In the genomic region with DNA sequence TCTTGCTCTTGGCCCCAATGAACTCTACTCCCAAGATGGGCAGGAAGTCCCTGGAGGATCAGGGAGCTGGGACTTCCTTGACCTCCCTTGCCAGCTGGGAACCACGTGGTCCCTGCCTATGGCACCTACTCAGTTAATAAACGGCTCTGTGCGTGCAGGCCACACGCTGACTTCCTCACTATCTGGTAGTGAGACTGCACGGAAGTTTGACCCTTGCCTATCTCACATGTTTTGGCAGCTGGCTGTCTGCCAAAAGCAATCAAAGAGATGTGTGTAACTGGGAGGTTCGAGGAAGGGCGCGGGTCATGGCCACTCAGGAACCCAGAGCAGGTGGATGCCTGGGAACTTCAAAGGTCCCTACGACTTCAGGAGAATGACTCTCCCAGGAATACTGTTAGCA, we compare ENCODE assay signal across 1 cellular context.
A peak's percentile ranks its signal among the peaks of the same experiment; 100 is the strongest.
TF ChIP-seq lines count a peak whose summit lies in the region.

No MANE protein-coding gene starts in this region.

TF ChIP-seq in HepG2, 621 proteins besides CTCF, POLR2A, EP300 and RAD21 (continued from another document and continues in another):
- TF ChIP-seq, protein P1, sequence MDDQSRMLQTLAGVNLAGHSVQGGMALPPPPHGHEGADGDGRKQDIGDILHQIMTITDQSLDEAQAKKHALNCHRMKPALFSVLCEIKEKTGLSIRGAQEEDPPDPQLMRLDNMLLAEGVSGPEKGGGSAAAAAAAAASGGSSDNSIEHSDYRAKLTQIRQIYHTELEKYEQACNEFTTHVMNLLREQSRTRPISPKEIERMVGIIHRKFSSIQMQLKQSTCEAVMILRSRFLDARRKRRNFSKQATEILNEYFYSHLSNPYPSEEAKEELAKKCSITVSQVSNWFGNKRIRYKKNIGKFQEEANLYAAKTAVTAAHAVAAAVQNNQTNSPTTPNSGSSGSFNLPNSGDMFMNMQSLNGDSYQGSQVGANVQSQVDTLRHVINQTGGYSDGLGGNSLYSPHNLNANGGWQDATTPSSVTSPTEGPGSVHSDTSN (CRISPR knock-in tag; IDR thresholded peaks at IDR 0.05; ENCODE audit: borderline replicate concordance), result no peak
- TF ChIP-seq HNRNPUL1 (IDR thresholded peaks at IDR 0.05; ENCODE audit: low read depth, low read length) (no peak), ZNF17 (CRISPR knock-in tag; IDR thresholded peaks at IDR 0.05) (no peak), ZNF605 (CRISPR knock-in tag; IDR thresholded peaks at IDR 0.05) (no peak; the same call in 1 of the 2 replicates), PHF5A (CRISPR knock-in tag; IDR thresholded peaks at IDR 0.05; ENCODE audit: low read depth, unreplicated experiment) (peak; percentile 53), CENPX (CRISPR knock-in tag; IDR thresholded peaks at IDR 0.05) (no peak), ZNF124 (CRISPR knock-in tag; IDR thresholded peaks at IDR 0.05) (no peak), NFE2 (CRISPR knock-in tag; IDR thresholded peaks at IDR 0.05) (no peak), NFIC (IDR thresholded peaks at IDR 0.05; ENCODE audit: low read length) (peak; percentile 95), ZNF772 (CRISPR knock-in tag; IDR thresholded peaks at IDR 0.05) (no peak), CENPT (CRISPR knock-in tag; IDR thresholded peaks at IDR 0.05; ENCODE audit: low read depth) (no peak), BORCS8-MEF2B (CRISPR knock-in tag; IDR thresholded peaks at IDR 0.05) (0 out of 2 replicates have a peak, but pooled peaks have one; percentile 38), ZNF543 (CRISPR knock-in tag; IDR thresholded peaks at IDR 0.05) (no peak), RORA (CRISPR knock-in tag; IDR thresholded peaks at IDR 0.05) (no peak), ZNF614 (CRISPR knock-in tag; IDR thresholded peaks at IDR 0.05; ENCODE audit: borderline replicate concordance) (no peak), ZBTB21 (CRISPR knock-in tag; IDR thresholded peaks at IDR 0.05) (no peak), SNRNP70 (IDR thresholded peaks at IDR 0.05; ENCODE audit: low read depth, low read length) (no peak), ARHGAP35 (CRISPR knock-in tag; IDR thresholded peaks at IDR 0.05; ENCODE audit: borderline replicate concordance) (no peak), HNF4G (IDR thresholded peaks at IDR 0.05; ENCODE audit: borderline replicate concordance, low read depth, low read length) (0 out of 2 replicates have a peak, but pooled peaks have one; percentile 43), HNF4G (CRISPR knock-in tag; IDR thresholded peaks at IDR 0.05; ENCODE audit: borderline replicate concordance, low read depth) (peak; percentile 78; the same call in 1 of the 2 replicates), ZNF282 (IDR thresholded peaks at IDR 0.05; ENCODE audit: partially characterized antibody) (no peak), ZBTB1 (CRISPR knock-in tag; IDR thresholded peaks at IDR 0.05; ENCODE audit: borderline replicate concordance) (no peak), ZNF496 (CRISPR knock-in tag; IDR thresholded peaks at IDR 0.05; ENCODE audit: insufficient replicate concordance) (no peak), MIER3 (CRISPR knock-in tag; IDR thresholded peaks at IDR 0.05; ENCODE audit: borderline replicate concordance) (peak; percentile 75; the same call in 1 of the 2 replicates), ZNF556 (CRISPR knock-in tag; IDR thresholded peaks at IDR 0.05; ENCODE audit: borderline replicate concordance) (no peak), ZNF138 (CRISPR knock-in tag; IDR thresholded peaks at IDR 0.05; ENCODE audit: low read depth) (no peak), ATF1 (CRISPR knock-in tag; IDR thresholded peaks at IDR 0.05) (no peak), ZNF256 (CRISPR knock-in tag; conservative IDR thresholded peaks at IDR 0.05) (no peak), RBAK (CRISPR knock-in tag; IDR thresholded peaks at IDR 0.05) (no peak), KLF11 (CRISPR knock-in tag; IDR thresholded peaks at IDR 0.05) (no peak), KMT2B (CRISPR knock-in tag; IDR thresholded peaks at IDR 0.05) (no peak), KLF16 (CRISPR knock-in tag; IDR thresholded peaks at IDR 0.05) (no peak), PCBP2 (optimal IDR thresholded peaks at IDR 0.05; ENCODE audit: low read depth, low read length, poor library complexity, severe bottlenecking) (no peak)
- TF ChIP-seq, protein P2, sequence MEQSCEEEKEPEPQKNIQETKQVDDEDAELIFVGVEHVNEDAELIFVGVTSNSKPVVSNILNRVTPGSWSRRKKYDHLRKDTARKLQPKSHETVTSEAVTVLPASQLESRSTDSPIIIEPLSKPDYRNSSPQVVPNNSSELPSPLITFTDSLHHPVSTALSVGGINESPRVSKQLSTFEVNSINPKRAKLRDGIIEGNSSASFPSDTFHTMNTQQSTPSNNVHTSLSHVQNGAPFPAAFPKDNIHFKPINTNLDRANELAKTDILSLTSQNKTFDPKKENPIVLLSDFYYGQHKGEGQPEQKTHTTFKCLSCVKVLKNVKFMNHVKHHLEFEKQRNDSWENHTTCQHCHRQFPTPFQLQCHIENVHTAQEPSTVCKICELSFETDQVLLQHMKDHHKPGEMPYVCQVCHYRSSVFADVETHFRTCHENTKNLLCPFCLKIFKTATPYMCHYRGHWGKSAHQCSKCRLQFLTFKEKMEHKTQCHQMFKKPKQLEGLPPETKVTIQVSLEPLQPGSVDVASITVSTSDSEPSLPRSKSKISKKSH (CRISPR knock-in tag; IDR thresholded peaks at IDR 0.05; ENCODE audit: borderline replicate concordance), result no peak
- TF ChIP-seq, protein P3, sequence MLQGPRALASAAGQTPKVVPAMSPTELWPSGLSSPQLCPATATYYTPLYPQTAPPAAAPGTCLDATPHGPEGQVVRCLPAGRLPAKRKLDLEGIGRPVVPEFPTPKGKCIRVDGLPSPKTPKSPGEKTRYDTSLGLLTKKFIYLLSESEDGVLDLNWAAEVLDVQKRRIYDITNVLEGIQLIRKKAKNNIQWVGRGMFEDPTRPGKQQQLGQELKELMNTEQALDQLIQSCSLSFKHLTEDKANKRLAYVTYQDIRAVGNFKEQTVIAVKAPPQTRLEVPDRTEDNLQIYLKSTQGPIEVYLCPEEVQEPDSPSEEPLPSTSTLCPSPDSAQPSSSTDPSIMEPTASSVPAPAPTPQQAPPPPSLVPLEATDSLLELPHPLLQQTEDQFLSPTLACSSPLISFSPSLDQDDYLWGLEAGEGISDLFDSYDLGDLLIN (CRISPR knock-in tag; IDR thresholded peaks at IDR 0.05; ENCODE audit: borderline replicate concordance), result no peak
- TF ChIP-seq, protein P4, sequence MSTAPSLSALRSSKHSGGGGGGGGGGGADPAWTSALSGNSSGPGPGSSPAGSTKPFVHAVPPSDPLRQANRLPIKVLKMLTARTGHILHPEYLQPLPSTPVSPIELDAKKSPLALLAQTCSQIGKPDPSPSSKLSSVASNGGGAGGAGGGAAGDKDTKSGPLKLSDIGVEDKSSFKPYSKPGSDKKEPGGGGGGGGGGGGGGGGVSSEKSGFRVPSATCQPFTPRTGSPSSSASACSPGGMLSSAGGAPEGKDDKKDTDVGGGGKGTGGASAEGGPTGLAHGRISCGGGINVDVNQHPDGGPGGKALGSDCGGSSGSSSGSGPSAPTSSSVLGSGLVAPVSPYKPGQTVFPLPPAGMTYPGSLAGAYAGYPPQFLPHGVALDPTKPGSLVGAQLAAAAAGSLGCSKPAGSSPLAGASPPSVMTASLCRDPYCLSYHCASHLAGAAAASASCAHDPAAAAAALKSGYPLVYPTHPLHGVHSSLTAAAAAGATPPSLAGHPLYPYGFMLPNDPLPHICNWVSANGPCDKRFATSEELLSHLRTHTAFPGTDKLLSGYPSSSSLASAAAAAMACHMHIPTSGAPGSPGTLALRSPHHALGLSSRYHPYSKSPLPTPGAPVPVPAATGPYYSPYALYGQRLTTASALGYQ (CRISPR knock-in tag; IDR thresholded peaks at IDR 0.05), result peak; percentile 74; the same call in 1 of the 2 replicates
- TF ChIP-seq, protein P5, sequence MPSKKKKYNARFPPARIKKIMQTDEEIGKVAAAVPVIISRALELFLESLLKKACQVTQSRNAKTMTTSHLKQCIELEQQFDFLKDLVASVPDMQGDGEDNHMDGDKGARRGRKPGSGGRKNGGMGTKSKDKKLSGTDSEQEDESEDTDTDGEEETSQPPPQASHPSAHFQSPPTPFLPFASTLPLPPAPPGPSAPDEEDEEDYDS (CRISPR knock-in tag; IDR thresholded peaks at IDR 0.05), result no peak
- TF ChIP-seq, protein P6, sequence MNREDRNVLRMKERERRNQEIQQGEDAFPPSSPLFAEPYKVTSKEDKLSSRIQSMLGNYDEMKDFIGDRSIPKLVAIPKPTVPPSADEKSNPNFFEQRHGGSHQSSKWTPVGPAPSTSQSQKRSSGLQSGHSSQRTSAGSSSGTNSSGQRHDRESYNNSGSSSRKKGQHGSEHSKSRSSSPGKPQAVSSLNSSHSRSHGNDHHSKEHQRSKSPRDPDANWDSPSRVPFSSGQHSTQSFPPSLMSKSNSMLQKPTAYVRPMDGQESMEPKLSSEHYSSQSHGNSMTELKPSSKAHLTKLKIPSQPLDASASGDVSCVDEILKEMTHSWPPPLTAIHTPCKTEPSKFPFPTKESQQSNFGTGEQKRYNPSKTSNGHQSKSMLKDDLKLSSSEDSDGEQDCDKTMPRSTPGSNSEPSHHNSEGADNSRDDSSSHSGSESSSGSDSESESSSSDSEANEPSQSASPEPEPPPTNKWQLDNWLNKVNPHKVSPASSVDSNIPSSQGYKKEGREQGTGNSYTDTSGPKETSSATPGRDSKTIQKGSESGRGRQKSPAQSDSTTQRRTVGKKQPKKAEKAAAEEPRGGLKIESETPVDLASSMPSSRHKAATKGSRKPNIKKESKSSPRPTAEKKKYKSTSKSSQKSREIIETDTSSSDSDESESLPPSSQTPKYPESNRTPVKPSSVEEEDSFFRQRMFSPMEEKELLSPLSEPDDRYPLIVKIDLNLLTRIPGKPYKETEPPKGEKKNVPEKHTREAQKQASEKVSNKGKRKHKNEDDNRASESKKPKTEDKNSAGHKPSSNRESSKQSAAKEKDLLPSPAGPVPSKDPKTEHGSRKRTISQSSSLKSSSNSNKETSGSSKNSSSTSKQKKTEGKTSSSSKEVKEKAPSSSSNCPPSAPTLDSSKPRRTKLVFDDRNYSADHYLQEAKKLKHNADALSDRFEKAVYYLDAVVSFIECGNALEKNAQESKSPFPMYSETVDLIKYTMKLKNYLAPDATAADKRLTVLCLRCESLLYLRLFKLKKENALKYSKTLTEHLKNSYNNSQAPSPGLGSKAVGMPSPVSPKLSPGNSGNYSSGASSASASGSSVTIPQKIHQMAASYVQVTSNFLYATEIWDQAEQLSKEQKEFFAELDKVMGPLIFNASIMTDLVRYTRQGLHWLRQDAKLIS (CRISPR knock-in tag; IDR thresholded peaks at IDR 0.05), result no peak
- TF ChIP-seq, protein P7, sequence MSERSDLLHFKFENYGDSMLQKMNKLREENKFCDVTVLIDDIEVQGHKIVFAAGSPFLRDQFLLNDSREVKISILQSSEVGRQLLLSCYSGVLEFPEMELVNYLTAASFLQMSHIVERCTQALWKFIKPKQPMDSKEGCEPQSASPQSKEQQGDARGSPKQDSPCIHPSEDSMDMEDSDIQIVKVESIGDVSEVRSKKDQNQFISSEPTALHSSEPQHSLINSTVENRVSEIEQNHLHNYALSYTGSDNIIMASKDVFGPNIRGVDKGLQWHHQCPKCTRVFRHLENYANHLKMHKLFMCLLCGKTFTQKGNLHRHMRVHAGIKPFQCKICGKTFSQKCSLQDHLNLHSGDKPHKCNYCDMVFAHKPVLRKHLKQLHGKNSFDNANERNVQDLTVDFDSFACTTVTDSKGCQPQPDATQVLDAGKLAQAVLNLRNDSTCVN (CRISPR knock-in tag; IDR thresholded peaks at IDR 0.05; ENCODE audit: borderline replicate concordance), result no peak
- TF ChIP-seq, protein P8, sequence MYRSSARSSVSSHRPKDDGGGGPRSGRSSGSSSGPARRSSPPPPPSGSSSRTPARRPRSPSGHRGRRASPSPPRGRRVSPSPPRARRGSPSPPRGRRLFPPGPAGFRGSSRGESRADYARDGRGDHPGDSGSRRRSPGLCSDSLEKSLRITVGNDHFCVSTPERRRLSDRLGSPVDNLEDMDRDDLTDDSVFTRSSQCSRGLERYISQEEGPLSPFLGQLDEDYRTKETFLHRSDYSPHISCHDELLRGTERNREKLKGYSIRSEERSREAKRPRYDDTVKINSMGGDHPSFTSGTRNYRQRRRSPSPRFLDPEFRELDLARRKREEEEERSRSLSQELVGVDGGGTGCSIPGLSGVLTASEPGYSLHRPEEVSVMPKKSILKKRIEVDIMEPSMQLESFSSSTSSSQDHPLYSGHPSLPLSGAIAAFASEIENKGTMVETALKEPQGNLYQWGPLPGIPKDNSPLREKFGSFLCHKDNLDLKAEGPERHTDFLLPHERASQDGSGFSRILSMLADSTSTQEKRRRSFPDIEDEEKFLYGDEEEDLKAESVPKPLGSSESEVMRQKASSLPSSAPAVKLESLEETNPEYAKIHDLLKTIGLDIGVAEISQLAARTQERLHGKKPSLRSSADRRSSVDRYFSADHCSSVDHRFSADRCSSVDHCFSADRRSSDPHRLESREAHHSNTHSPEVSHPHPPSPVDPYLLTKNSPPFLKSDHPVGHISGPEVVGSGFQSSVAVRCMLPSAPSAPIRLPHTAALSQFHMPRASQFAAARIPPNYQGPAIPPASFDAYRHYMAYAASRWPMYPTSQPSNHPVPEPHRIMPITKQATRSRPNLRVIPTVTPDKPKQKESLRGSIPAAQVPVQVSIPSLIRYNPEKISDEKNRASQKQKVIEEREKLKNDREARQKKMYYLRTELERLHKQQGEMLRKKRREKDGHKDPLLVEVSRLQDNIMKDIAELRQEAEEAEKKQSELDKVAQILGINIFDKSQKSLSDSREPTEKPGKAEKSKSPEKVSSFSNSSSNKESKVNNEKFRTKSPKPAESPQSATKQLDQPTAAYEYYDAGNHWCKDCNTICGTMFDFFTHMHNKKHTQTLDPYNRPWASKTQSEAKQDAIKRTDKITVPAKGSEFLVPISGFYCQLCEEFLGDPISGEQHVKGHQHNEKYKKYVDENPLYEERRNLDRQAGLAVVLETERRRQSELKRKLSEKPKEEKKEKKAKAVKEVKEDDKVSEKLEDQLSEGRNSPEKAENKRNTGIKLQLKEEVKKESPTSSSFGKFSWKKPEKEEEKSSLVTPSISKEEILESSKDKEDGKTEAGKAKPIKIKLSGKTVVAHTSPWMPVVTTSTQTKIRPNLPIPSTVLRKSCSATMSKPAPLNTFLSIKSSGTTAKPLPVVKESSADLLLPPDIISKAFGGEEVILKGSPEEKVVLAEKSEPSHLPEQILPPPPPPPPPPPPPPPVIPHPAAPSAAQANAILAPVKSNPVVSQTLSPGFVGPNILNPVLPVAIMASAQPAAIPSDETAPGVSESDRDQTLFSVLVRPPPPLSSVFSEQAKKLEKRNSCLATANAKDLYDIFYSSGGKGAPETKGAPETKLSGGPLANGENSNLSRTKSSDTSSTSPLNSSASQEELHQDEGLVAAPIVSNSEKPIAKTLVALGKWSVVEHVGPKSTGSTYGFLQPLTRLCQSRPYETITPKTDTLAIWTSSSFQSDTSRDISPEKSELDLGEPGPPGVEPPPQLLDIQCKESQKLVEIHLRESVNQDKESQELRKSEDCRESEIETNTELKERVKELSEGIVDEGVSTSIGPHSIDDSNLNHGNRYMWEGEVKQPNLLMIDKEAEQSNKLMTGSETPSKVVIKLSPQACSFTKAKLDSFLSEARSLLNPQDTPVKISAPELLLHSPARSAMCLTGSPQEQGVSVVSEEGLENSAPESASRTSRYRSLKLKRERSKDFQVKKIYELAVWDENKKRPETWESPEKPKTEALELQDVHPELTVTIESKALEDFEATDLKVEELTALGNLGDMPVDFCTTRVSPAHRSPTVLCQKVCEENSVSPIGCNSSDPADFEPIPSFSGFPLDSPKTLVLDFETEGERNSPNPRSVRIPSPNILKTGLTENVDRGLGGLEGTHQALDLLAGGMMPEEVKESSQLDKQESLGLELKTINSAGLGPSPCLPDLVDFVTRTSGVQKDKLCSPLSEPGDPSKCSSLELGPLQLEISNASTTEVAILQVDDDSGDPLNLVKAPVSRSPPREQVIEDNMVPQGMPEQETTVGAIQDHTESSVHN (CRISPR knock-in tag; IDR thresholded peaks at IDR 0.05), result peak; percentile 78
- TF ChIP-seq, protein P9, sequence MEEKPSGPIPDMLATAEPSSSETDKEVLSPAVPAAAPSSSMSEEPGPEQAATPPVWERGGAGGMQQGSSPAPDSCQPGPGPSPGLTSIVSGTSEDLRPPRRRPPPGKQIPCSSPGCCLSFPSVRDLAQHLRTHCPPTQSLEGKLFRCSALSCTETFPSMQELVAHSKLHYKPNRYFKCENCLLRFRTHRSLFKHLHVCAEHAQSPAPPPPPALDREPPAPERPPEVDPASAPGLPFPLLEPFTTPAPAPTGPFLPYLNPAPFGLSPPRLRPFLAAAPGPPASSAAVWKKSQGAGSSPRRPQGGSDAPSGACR (CRISPR knock-in tag; IDR thresholded peaks at IDR 0.05), result no peak
